Comparison of ENCODE assay signal across 10 cellular contexts in the genomic region with DNA sequence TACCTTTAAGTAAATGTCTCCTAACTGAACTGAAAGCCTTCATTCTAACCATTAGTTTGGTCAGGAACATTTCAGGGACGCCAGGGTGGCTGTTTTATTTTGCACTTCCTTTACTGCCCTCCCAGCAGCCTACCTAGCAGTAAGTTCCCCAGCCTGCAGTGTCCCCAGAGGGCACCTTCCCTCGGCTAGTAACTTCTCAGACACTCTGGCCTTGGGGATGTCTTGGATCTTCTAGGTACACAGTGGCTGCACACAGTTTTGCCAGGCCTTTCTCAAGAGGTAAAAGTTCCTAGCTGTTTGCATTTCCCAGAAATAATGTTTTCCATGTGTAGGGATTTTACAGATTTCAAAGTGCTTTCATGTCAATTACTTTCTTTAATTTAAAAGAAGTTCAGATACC. TPM values are rescaled to one million over a fixed set of nuclear protein-coding genes. Genes with fewer than 3 reads are reported as not detected.
DNase-seq lines count a peak whose midpoint lies in the region; ATAC-seq and TF ChIP-seq lines count a peak whose summit lies in the region.
"Had no signal": no experiment of that assay in that cellular context is flagged by ENCODE, and none has a peak within 500 bp of the region (broad histone marks: within the 10 kb centered on the region; RNA-seq: fewer than 3 reads in every experiment).

No MANE protein-coding gene starts in this region.

- H3K4me1 ChIP-seq in iPS-20b (ENCODE audit: insufficient read depth, low read length): peaks cover 8% of the 10 kb centered on the region
- peaks cover 0 to 15% (median 9%) of the 10 kb centered on the region in 4 donors for H3K4me1 ChIP-seq in stomach

- TF ChIP-seq CTCF in HFFc6 (IDR thresholded peaks at IDR 0.05): no peak; the same call in 1 of the 2 replicates
- TF ChIP-seq CTCF in brain microvascular endothelial cell (IDR thresholded peaks at IDR 0.05; ENCODE audit: low read depth, low read length, missing control alignments): no peak
- no peak for TF ChIP-seq CTCF in stomach (IDR thresholded peaks at IDR 0.05)

- H3K9me3 ChIP-seq in iPS-20b (ENCODE audit: insufficient read depth, low read depth, low read length) (no peaks in the 10 kb centered on the region), stomach (no peaks in the 10 kb centered on the region)

- in situ Hi-C loops in brain microvascular endothelial cell (cut with HindIII; ENCODE audit: low pct_ligation_motif_present, low sequenced_read_pairs): no loop called here

- TF ChIP-seq POLR2A in stomach (IDR thresholded peaks at IDR 0.05): no peak

- H3K4me3 ChIP-seq in brain microvascular endothelial cell (ENCODE audit: low read depth, low read length) (peak overlapping the region; percentile 73), iPS-20b (ENCODE audit: low read length) (peak overlapping the region; percentile 82), stomach (peak overlapping the region; percentile 54 to 67 (median 63))

- H3K4me3 Mint-ChIP-seq in HFFc6: peak overlapping the region; percentile 96

- H3K36me3 ChIP-seq in brain microvascular endothelial cell (replicated peaks): no peaks in the 10 kb centered on the region
- H3K36me3 ChIP-seq in iPS-20b (ENCODE audit: insufficient read depth, low read depth, low read length): no peaks in the 10 kb centered on the region
- no peaks in the 10 kb centered on the region for H3K36me3 ChIP-seq in stomach

- H3K36me3 Mint-ChIP-seq in HFFc6 (ENCODE audit: low read depth): no peaks in the 10 kb centered on the region
- H3K36me3 Mint-ChIP-seq: naive B cell had no signal

- no peaks in the 10 kb centered on the region for H3K9me3 Mint-ChIP-seq in HFFc6

- WGBS in stomach, 5 donors: 15 to 34% (median 16%) methylated on average over 2 of the region's 2 CpGs

- DNase-seq in HFFc6 (no peak), brain microvascular endothelial cell (no peak), stomach (no peak), COLO668 (lab: John Stamatoyannopoulos, UW; ENCODE audit: unreplicated experiment) (no peak)
- no peak for DNase-seq in stimulated activated CD4-positive, alpha-beta T cell treated with anti-CD3 and anti-CD28 coated beads, Interleukin-2, amount 100 ng/mL, for 48 hours
- DNase-seq: naive B cell had no signal

- 0 out of 2 replicates have a peak, but pooled peaks cover 2% of the 10 kb centered on the region for H3K27me3 Mint-ChIP-seq in HFFc6 (ENCODE audit: insufficient read depth)

- H3K27ac Mint-ChIP-seq in HFFc6: peak overlapping the region; percentile 92

- H3K27me3 ChIP-seq in brain microvascular endothelial cell (replicated peaks) (no peaks in the 10 kb centered on the region), iPS-20b (ENCODE audit: insufficient read depth, low read length) (peaks cover 16% of the 10 kb centered on the region; the same call in 1 of the 2 replicates), stomach (no peaks in the 10 kb centered on the region)

- peaks cover 42% of the 10 kb centered on the region for H3K4me1 Mint-ChIP-seq in HFFc6 (ENCODE audit: low read depth)

- no peak for TF ChIP-seq EP300 in stomach (IDR thresholded peaks at IDR 0.05)

- intact Hi-C loops in stomach (cut with DNase I; ENCODE audit: low total_unique reads): no loop called here

- ATAC-seq in HG03159 (IDR thresholded peaks at IDR 0.05; ENCODE audit: unreplicated experiment) (no peak), HG02885 (IDR thresholded peaks at IDR 0.05; ENCODE audit: poor library complexity, unreplicated experiment) (no peak)

- H3K9ac ChIP-seq in iPS-20b (ENCODE audit: low read depth, low read length): peak overlapping the region; percentile 66; the same call in 1 of the 2 replicates
- H3K9ac ChIP-seq: KMS-11 had no signal

- H3K27ac ChIP-seq in brain microvascular endothelial cell (peak overlapping the region; percentile 17), iPS-20b (ENCODE audit: low read length) (no peak overlapping the region), stomach (peak overlapping the region; percentile 89 to 93 (median 90))
- H3K27ac ChIP-seq: KMS-11 had no signal

RNA-seq across cellular contexts. Expression of gene LAMA2, which starts 0.4 kb away (rescaled TPM):
- 10 to 100 TPM in 4 of 6 experiments, 1 to 10 TPM in 2; 8.2 to 14.3 (median 10.5) TPM for total RNA-seq in HFFc6 (2021; fragmentation: NEBNext Ultra II Directional; extraction: Animal tissue kit (Norgen Biotek cat#: 25700))
- 100 to 1,000 TPM in 1 of 5 donors, 10 to 100 TPM in 4; 20.0 to 110 (median 54.5) TPM for total RNA-seq in stomach
- 1 to 10 TPM; 3.4 to 5.5 (median 4.9) TPM for polyA plus RNA-seq in stomach
